Comparison of ENCODE assay signal across 12 cellular contexts in genomic region chr9:33946779-33947535, GRCh38.
DNase-seq lines count a peak whose midpoint lies in the region; ATAC-seq and TF ChIP-seq lines count a peak whose summit lies in the region.
"Had no signal": no experiment of that assay in that cellular context is flagged by ENCODE, and none has a peak within 500 bp of the region (broad histone marks: within the 10 kb centered on the region; RNA-seq: fewer than 3 reads in every experiment).

No MANE protein-coding gene starts in this region.

- H3K36me3 Mint-ChIP-seq in endodermal cell (ENCODE audit: low read depth) = peaks cover 75% of the 10 kb centered on the region

- H3K9me3 ChIP-seq in PC-3 (ENCODE audit: low read length) = no peaks in the 10 kb centered on the region
- no peaks in the 10 kb centered on the region for H3K9me3 ChIP-seq in endodermal cell (ENCODE audit: control insufficient read depth, low read length)

- DNase-seq in Caki2 (ENCODE audit: low read depth) (peak; percentile 72), PC-3 (peak; percentile 83), endodermal cell (no peak), non-pigmented ciliary epithelial cell (ENCODE audit: low read depth) (peak; percentile 91), Kasumi-1 (lab: John Stamatoyannopoulos, UW) (no peak), NCI-H1092 (lab: John Stamatoyannopoulos, UW) (no peak)
- DNase-seq: aorta, natural killer cell, NCI-H524 treated with DMSO at 0.1 percent for 48 hours, substantia nigra had no signal

- H3F3A ChIP-seq in PC-3 (ENCODE audit: low read length, unreplicated experiment) = peaks cover 6% of the 10 kb centered on the region

- ATAC-seq in PC-3 = peak; percentile 97
- no peak for ATAC-seq in HG03439 (IDR thresholded peaks at IDR 0.05; ENCODE audit: unreplicated experiment)
- no peak for ATAC-seq in HG03521 (IDR thresholded peaks at IDR 0.05; ENCODE audit: unreplicated experiment)
- ATAC-seq: natural killer cell had no signal

- 98 to 100% methylated on average over 1 to 3 of the region's 3 CpGs for WGBS in endodermal cell (ENCODE audit: insufficient coverage in 1 of 2, insufficient read length in 1 of 2), 2 experiments

- H3K36me3 ChIP-seq in PC-3 (ENCODE audit: low read depth, low read length) = peaks cover 29% of the 10 kb centered on the region
- H3K36me3 ChIP-seq in endodermal cell (ENCODE audit: control insufficient read depth, insufficient read depth, low read length) = peaks cover 95% of the 10 kb centered on the region

- TF ChIP-seq CTCF in PC-3 (conservative IDR thresholded peaks at IDR 0.05; ENCODE audit: low read depth, low read length) (no peak), endodermal cell (conservative IDR thresholded peaks at IDR 0.05) (no peak)

- no peaks in the 10 kb centered on the region for H3K9me2 ChIP-seq in PC-3 (replicated peaks; ENCODE audit: low read length)

- H3K9me3 Mint-ChIP-seq in endodermal cell = no peaks in the 10 kb centered on the region
- H3K9me3 Mint-ChIP-seq: natural killer cell had no signal

- H3K4me1 ChIP-seq in PC-3 (ENCODE audit: insufficient read depth, low read length) (peaks cover 40% of the 10 kb centered on the region), endodermal cell (ENCODE audit: control insufficient read depth, insufficient read depth, low read length) (no peaks in the 10 kb centered on the region)

- H3K9ac ChIP-seq in PC-3 (ENCODE audit: low read length) (no peak overlapping the region), endodermal cell (ENCODE audit: extremely low read depth, low read length, poor library complexity, severe bottlenecking) (no peak overlapping the region)

- H3K27ac ChIP-seq in PC-3 (ENCODE audit: low read length) = peak overlapping the region; percentile 63
- no peak overlapping the region for H3K27ac ChIP-seq in endodermal cell (ENCODE audit: low read depth, low read length)

- no peaks in the 10 kb centered on the region for H3K4me1 Mint-ChIP-seq in endodermal cell
- H3K4me1 Mint-ChIP-seq: natural killer cell had no signal

- no peak overlapping the region for H3K4me3 Mint-ChIP-seq in endodermal cell
- H3K4me3 Mint-ChIP-seq: natural killer cell had no signal

- H4K20me1 ChIP-seq in PC-3 (ENCODE audit: low read length) = 0 out of 2 replicates have a peak, but pooled peaks cover 5% of the 10 kb centered on the region

- H2AFZ ChIP-seq in PC-3 (ENCODE audit: low read length) = no peak overlapping the region

- BruUV-seq in PC-3 (replicated peaks; lab: Mats Ljungman, UMichigan) = no TSS peak

- no peaks in the 10 kb centered on the region for H3K27me3 Mint-ChIP-seq in endodermal cell (ENCODE audit: insufficient read depth)

- H3K27ac Mint-ChIP-seq in endodermal cell = peak overlapping the region; percentile 19
- H3K27ac Mint-ChIP-seq: natural killer cell had no signal

- peaks cover 3% of the 10 kb centered on the region; the same call in 1 of the 2 replicates for H3K79me2 ChIP-seq in PC-3 (ENCODE audit: low read length)

- in situ Hi-C loops in Caki2 (cut with HindIII; ENCODE audit: low pct_unique_long_range_greater_than_20kb, low sequenced_read_pairs) = no loop called here

- CTCF ChIA-PET in PC-3 (lab: Charles Lee) = no interaction called here

- H3K27me3 ChIP-seq in PC-3 (ENCODE audit: low read length) = no peaks in the 10 kb centered on the region
- H3K27me3 ChIP-seq in endodermal cell (ENCODE audit: control insufficient read depth, insufficient read depth, low read length, poor library complexity, severe bottlenecking) = no peaks in the 10 kb centered on the region

- POLR2A ChIA-PET in PC-3 (lab: Charles Lee; ENCODE audit: unreplicated experiment) = no interaction called here

- peak overlapping the region; percentile 27 for H3K4me2 ChIP-seq in PC-3 (ENCODE audit: low read length)

- no peak overlapping the region for H3K4me3 ChIP-seq in PC-3 (ENCODE audit: low read length)
- no peak overlapping the region for H3K4me3 ChIP-seq in endodermal cell (ENCODE audit: low read length)

- intact Hi-C loops in PC-3 (cut with micrococcal nuclease) = no loop called here

Comparison
In these comparisons a context has a peak if more than half of its experiments do, and no peak if none do; other contexts are left out.
1. DNase-seq: peak in Caki2 (single experiment), PC-3 (single experiment) and non-pigmented ciliary epithelial cell (single experiment); none in endodermal cell (single experiment), Kasumi-1 (0 of 2) and NCI-H1092 (single experiment).